In genomic region chr20:37295595-37295994, GRCh38 we compare ENCODE assay signal across 10 cellular contexts. TPM values are rescaled to one million over a fixed set of nuclear protein-coding genes. Genes with fewer than 3 reads are reported as not detected.
A peak's percentile ranks its signal among the peaks of the same experiment; 100 is the strongest.
DNase-seq lines count a peak whose midpoint lies in the region; ATAC-seq and TF ChIP-seq lines count a peak whose summit lies in the region.
"Had no signal": no experiment of that assay in that cellular context is flagged by ENCODE, and none has a peak within 500 bp of the region (broad histone marks: within the 10 kb centered on the region; RNA-seq: fewer than 3 reads in every experiment).

No MANE protein-coding gene starts in this region.

- peaks cover 99% of the 10 kb centered on the region for H3K79me2 ChIP-seq in HCT116 (ENCODE audit: insufficient read depth, low read length)
- H3K79me2 ChIP-seq in smooth muscle cell (ENCODE audit: low read depth): peaks cover 73% of the 10 kb centered on the region

- peak overlapping the region in 3 of 10 donors; percentile 0 to 30 (median 22) for H3K4me3 Mint-ChIP-seq in naive thymus-derived CD4-positive, alpha-beta T cell

- no peak overlapping the region for H2AFZ ChIP-seq in HCT116 (ENCODE audit: low read depth, low read length, poor library complexity, severe bottlenecking)
- H2AFZ ChIP-seq in smooth muscle cell (ENCODE audit: low read depth): no peak overlapping the region

- no peaks in the 10 kb centered on the region for H3K9me3 ChIP-seq in HCT116 (ENCODE audit: control insufficient read depth in 1 of 2, insufficient read depth in 1 of 2, low read depth in 1 of 2, low read length in 2 of 2)
- H3K9me3 ChIP-seq in smooth muscle cell (replicated peaks; ENCODE audit: low read depth): no peaks in the 10 kb centered on the region
- no peaks in the 10 kb centered on the region for H3K9me3 ChIP-seq in naive thymus-derived CD4-positive, alpha-beta T cell (ENCODE audit: control insufficient read depth in 2 of 3, low read length in 3 of 3)

- H3K4me2 ChIP-seq in HCT116 (ENCODE audit: low read length) (peak overlapping the region; percentile 60), smooth muscle cell (peak overlapping the region; percentile 61)
- H3K4me2 ChIP-seq: KMS-11 had no signal

- TF ChIP-seq CTCF in HCT116 (IDR thresholded peaks at IDR 0.05 in 2 of 3, conservative IDR thresholded peaks at IDR 0.05 in 1 of 3; ENCODE audit: borderline replicate concordance in 1 of 3, insufficient read depth in 1 of 3, low read depth in 2 of 3, low read length in 2 of 3) (no peak), epithelial cell of esophagus (IDR thresholded peaks at IDR 0.05; ENCODE audit: insufficient read depth, low read depth, low read length, missing control alignments) (no peak), smooth muscle cell (IDR thresholded peaks at IDR 0.05; ENCODE audit: borderline replicate concordance, insufficient read depth, poor library complexity, severe bottlenecking) (no peak)

- no peak for TF ChIP-seq RAD21 in HCT116 (IDR thresholded peaks at IDR 0.05; ENCODE audit: low read depth)

- no peaks in the 10 kb centered on the region for H3K9me2 ChIP-seq in HCT116 (ENCODE audit: insufficient read depth)

- H3K36me3 ChIP-seq in HCT116 (ENCODE audit: control insufficient read depth in 1 of 2, insufficient read depth in 2 of 2, low read length in 2 of 2) (peaks cover 2 to 19% of the 10 kb centered on the region in 2 experiments; a peak in 3 of 4 replicates), smooth muscle cell (ENCODE audit: low read depth) (no peaks in the 10 kb centered on the region)
- peaks cover 0 to 13% (median 0%) of the 10 kb centered on the region in 3 experiments for H3K36me3 ChIP-seq in naive thymus-derived CD4-positive, alpha-beta T cell (ENCODE audit: control insufficient read depth in 2 of 3, insufficient read depth in 3 of 3, low read length in 3 of 3)

- peak overlapping the region in 1 of 2 experiments; percentile 32; a peak in 2 of 4 replicates for H3K4me3 ChIP-seq in HCT116 (replicated peaks in 1 of 2; ENCODE audit: low read depth in 1 of 2, low read length in 2 of 2)
- no peak overlapping the region for H3K4me3 ChIP-seq in epithelial cell of esophagus (ENCODE audit: low read length)
- H3K4me3 ChIP-seq in smooth muscle cell: no peak overlapping the region
- H3K4me3 ChIP-seq in naive thymus-derived CD4-positive, alpha-beta T cell (ENCODE audit: low read length): no peak overlapping the region

- POLR2A ChIA-PET in HCT116 (lab: Charles Lee): interaction anchor here (1.1 kb wide), 1 partner anchor 14 kb away, joined by 4 read pairs; no protein-coding TSS in a partner anchor
- POLR2A ChIA-PET in naive thymus-derived CD4-positive, alpha-beta T cell (lab: Charles Lee): no interaction called here

- peaks cover 14 to 46% (median 43%) of the 10 kb centered on the region in 5 donors for H3K36me3 Mint-ChIP-seq in naive thymus-derived CD4-positive, alpha-beta T cell

- RAD21 ChIA-PET in HCT116 (lab: Charles Lee; ENCODE audit: low non-redundant PET in 1 of 2, low total read pairs in 2 of 2, uncharacterized antibody in 2 of 2, unreplicated experiment in 2 of 2): no interaction called here

- no peak for DNase-seq in HCT116 (ENCODE audit: low read depth, low spot score)
- peak; percentile 97 for DNase-seq in NCI-H510A treated with DMSO at 0.1 percent for 48 hours (lab: John Stamatoyannopoulos, UW)
- peak; percentile 99 for DNase-seq in epithelial cell of esophagus (ENCODE audit: low read depth)
- DNase-seq in smooth muscle cell (lab: John Stamatoyannopoulos, UW; ENCODE audit: unreplicated experiment): no peak
- no peak for DNase-seq in naive thymus-derived CD4-positive, alpha-beta T cell
- DNase-seq in SIG-M5 (lab: John Stamatoyannopoulos, UW): no peak
- no peak for DNase-seq in C1 segment of cervical spinal cord (lab: John Stamatoyannopoulos, UW)
- no peak for DNase-seq in T1000 (lab: John Stamatoyannopoulos, UW)

- TF ChIP-seq POLR2A in HCT116 (IDR thresholded peaks at IDR 0.05; ENCODE audit: borderline replicate concordance, extremely low read depth, insufficient read depth, insufficient read length): no peak

- H3K27me3 ChIP-seq in HCT116 (ENCODE audit: insufficient read depth, low read length) (no peaks in the 10 kb centered on the region), smooth muscle cell (ENCODE audit: low read depth) (no peaks in the 10 kb centered on the region)
- H3K27me3 ChIP-seq in naive thymus-derived CD4-positive, alpha-beta T cell (ENCODE audit: control insufficient read depth in 2 of 2, insufficient read depth in 2 of 2, low read length in 2 of 2): no peaks in the 10 kb centered on the region

- H3K27ac Mint-ChIP-seq in naive thymus-derived CD4-positive, alpha-beta T cell: peak overlapping the region in 1 of 9 donors; percentile 61

- peaks cover 0 to 8% (median 0%) of the 10 kb centered on the region in 11 donors for H3K9me3 Mint-ChIP-seq in naive thymus-derived CD4-positive, alpha-beta T cell

- H3K9ac ChIP-seq in HCT116 (ENCODE audit: low read length): peak overlapping the region; percentile 53
- peak overlapping the region; percentile 51 for H3K9ac ChIP-seq in smooth muscle cell (ENCODE audit: low read depth)
- H3K9ac ChIP-seq: KMS-11 had no signal

- 67% methylated on average over 7 of the region's 7 CpGs for WGBS in smooth muscle cell (ENCODE audit: low lambda C conversion rate)

- H3F3A ChIP-seq in smooth muscle cell (ENCODE audit: low read depth): peaks cover 34% of the 10 kb centered on the region

- H3K4me1 ChIP-seq in HCT116 (ENCODE audit: control insufficient read depth in 1 of 2, insufficient read depth in 2 of 2, low read length in 2 of 2) (peaks cover 34 to 65% of the 10 kb centered on the region in 2 experiments), smooth muscle cell (ENCODE audit: low read depth) (peaks cover 11% of the 10 kb centered on the region)
- H3K4me1 ChIP-seq in naive thymus-derived CD4-positive, alpha-beta T cell (ENCODE audit: control insufficient read depth in 2 of 2, insufficient read depth in 2 of 2, low read length in 2 of 2): peaks cover 6 to 7% of the 10 kb centered on the region in 2 donors

- peak; percentile 19 for ATAC-seq in HCT116
- no peak for ATAC-seq in naive thymus-derived CD4-positive, alpha-beta T cell

- peaks cover 36 to 70% (median 57%) of the 10 kb centered on the region in 7 donors for H3K4me1 Mint-ChIP-seq in naive thymus-derived CD4-positive, alpha-beta T cell

- H4K20me1 ChIP-seq in HCT116 (ENCODE audit: insufficient read depth) (no peaks in the 10 kb centered on the region), smooth muscle cell (ENCODE audit: low read depth) (no peaks in the 10 kb centered on the region)

- H3K27ac ChIP-seq in HCT116 (ENCODE audit: low read depth, low read length) (peak overlapping the region; percentile 86; the same call in 1 of the 2 replicates), smooth muscle cell (ENCODE audit: low read depth) (peak overlapping the region; percentile 97)
- no peak overlapping the region for H3K27ac ChIP-seq in naive thymus-derived CD4-positive, alpha-beta T cell (ENCODE audit: low read depth, low read length)
- H3K27ac ChIP-seq: KMS-11 had no signal

- BruUV-seq in HCT116 (replicated peaks; lab: Mats Ljungman, UMichigan): no TSS peak

- intact Hi-C loops in HCT116 (cut with micrococcal nuclease): loop anchor here (5.0 kb wide), 1 partner anchor 47 kb away; no protein-coding TSS in a partner anchor
- intact Hi-C loops in naive thymus-derived CD4-positive, alpha-beta T cell (cut with micrococcal nuclease): no loop called here

- H3K27me3 Mint-ChIP-seq in naive thymus-derived CD4-positive, alpha-beta T cell: no peaks in the 10 kb centered on the region

- CTCF ChIA-PET in HCT116 (lab: Charles Lee): no interaction called here
- CTCF ChIA-PET in naive thymus-derived CD4-positive, alpha-beta T cell (lab: Charles Lee): no interaction called here

TF ChIP-seq in HCT116, 20 proteins besides CTCF, POLR2A, EP300 and RAD21 (continues in another document):
- TF ChIP-seq EGR1 (IDR thresholded peaks at IDR 0.05; ENCODE audit: low read depth): no peak
- no peak for TF ChIP-seq CBX3 (IDR thresholded peaks at IDR 0.05; ENCODE audit: low read depth)
- no peak for TF ChIP-seq EZH2 (IDR thresholded peaks at IDR 0.05)
- no peak for TF ChIP-seq JUND (IDR thresholded peaks at IDR 0.05)
- TF ChIP-seq YY1 (IDR thresholded peaks at IDR 0.05; ENCODE audit: extremely low read depth, insufficient replicate concordance, low read depth, low read length): no peak
- TF ChIP-seq SRF (IDR thresholded peaks at IDR 0.05; ENCODE audit: low read depth): no peak
- TF ChIP-seq EZH2phosphoT487 (IDR thresholded peaks at IDR 0.05; ENCODE audit: borderline replicate concordance): no peak
- no peak for TF ChIP-seq SP1 (IDR thresholded peaks at IDR 0.05; ENCODE audit: low read depth)
- TF ChIP-seq SIN3A (IDR thresholded peaks at IDR 0.05; ENCODE audit: low read depth): no peak
- TF ChIP-seq, protein P1, sequence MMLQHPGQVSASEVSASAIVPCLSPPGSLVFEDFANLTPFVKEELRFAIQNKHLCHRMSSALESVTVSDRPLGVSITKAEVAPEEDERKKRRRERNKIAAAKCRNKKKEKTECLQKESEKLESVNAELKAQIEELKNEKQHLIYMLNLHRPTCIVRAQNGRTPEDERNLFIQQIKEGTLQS (IDR thresholded peaks at IDR 0.05): no peak

RNA-seq across cellular contexts. Expression of gene MANBAL, which starts 6.1 kb away (rescaled TPM):
- total RNA-seq in HCT116 (2021; ENCODE audit: unreplicated experiment): 47.9 TPM
- 80.8 and 84.5 TPM in 2 replicates for polyA plus RNA-seq in HCT116 (2012)
- 28.1 and 33.7 TPM in 2 replicates for total RNA-seq in smooth muscle cell
- 86.2 and 89.0 TPM in 2 replicates for polyA plus RNA-seq in smooth muscle cell
- 10 to 100 TPM in 3 of 5 experiments, 1 to 10 TPM in 2; 4.2 to 12.3 (median 11.5) TPM for total RNA-seq in naive thymus-derived CD4-positive, alpha-beta T cell
- 10 to 100 TPM; 21.2 to 28.4 TPM for polyA plus RNA-seq in naive thymus-derived CD4-positive, alpha-beta T cell

RNA-seq across cellular contexts. Expression of gene GHRH, which starts 34.0 kb away (rescaled TPM):
- total RNA-seq in HCT116 (2021; ENCODE audit: unreplicated experiment): not detected
- not detected in 2 replicates for polyA plus RNA-seq in HCT116 (2012)
- not detected in 2 replicates for total RNA-seq in smooth muscle cell
- not detected in 2 replicates for polyA plus RNA-seq in smooth muscle cell
- not detected for total RNA-seq in naive thymus-derived CD4-positive, alpha-beta T cell
- polyA plus RNA-seq in naive thymus-derived CD4-positive, alpha-beta T cell: not detected
- total RNA-seq: urinary bladder had no signal
- polyA plus RNA-seq: urinary bladder had no signal

RNA-seq across cellular contexts. Expression of gene SRC, which starts 50.3 kb away (rescaled TPM):
- total RNA-seq in HCT116 (2021; ENCODE audit: unreplicated experiment) (42.3 TPM), smooth muscle cell (26.7 and 36.5 TPM in 2 replicates)
- polyA plus RNA-seq in HCT116 (2012): 35.9 and 36.5 TPM in 2 replicates
- polyA plus RNA-seq in smooth muscle cell: 26.0 and 47.7 TPM in 2 replicates
- total RNA-seq in naive thymus-derived CD4-positive, alpha-beta T cell: 10 to 100 TPM in 1 of 5 experiments, 1 to 10 TPM in 4; 2.8 to 26.6 (median 4.4) TPM
- under 1 TPM; 0.63 to 0.82 TPM for polyA plus RNA-seq in naive thymus-derived CD4-positive, alpha-beta T cell

Comparison
In these comparisons a context has a peak if more than half of its experiments do, and no peak if none do; other contexts are left out.
1. DNase-seq: peak in NCI-H510A treated with DMSO at 0.1 percent for 48 hours (single experiment) and epithelial cell of esophagus (single experiment); none in HCT116 (single experiment), smooth muscle cell (single experiment), naive thymus-derived CD4-positive, alpha-beta T cell (0 of 9), SIG-M5 (single experiment), C1 segment of cervical spinal cord (0 of 14) and T1000 (single experiment).